26 cellular contexts compared by ENCODE assay signal in genomic region chr10:13016413-13016812, GRCh38. TPM values are rescaled to one million over a fixed set of nuclear protein-coding genes. Genes with fewer than 3 reads are reported as not detected.
DNase-seq lines count a peak whose midpoint lies in the region; ATAC-seq and TF ChIP-seq lines count a peak whose summit lies in the region.
"Had no signal": no experiment of that assay in that cellular context is flagged by ENCODE, and none has a peak within 500 bp of the region (broad histone marks: within the 10 kb centered on the region; RNA-seq: fewer than 3 reads in every experiment).

No MANE protein-coding gene starts in this region.

- no peak overlapping the region for H4K8ac ChIP-seq in neuronal stem cell (ENCODE audit: low read depth, low read length)

- in situ Hi-C loops in brain microvascular endothelial cell (cut with HindIII; ENCODE audit: low pct_ligation_motif_present, low sequenced_read_pairs): no loop called here

- H2BK15ac ChIP-seq in neuronal stem cell (ENCODE audit: low read length): no peak overlapping the region

- H3K4me2 ChIP-seq in GM23338: no peak overlapping the region
- no peak overlapping the region for H3K4me2 ChIP-seq in neuronal stem cell (ENCODE audit: insufficient read depth, low read length, poor library complexity, severe bottlenecking)
- H3K4me2 ChIP-seq: A549 had no signal

- no peaks in the 10 kb centered on the region for H3K27me3 Mint-ChIP-seq in GM23338 (ENCODE audit: insufficient read depth, low read depth, poor library complexity)

- H3K27me3 ChIP-seq in GM23338 (ENCODE audit: insufficient read depth): no peaks in the 10 kb centered on the region
- no peaks in the 10 kb centered on the region for H3K27me3 ChIP-seq in brain microvascular endothelial cell (replicated peaks)
- H3K27me3 ChIP-seq in neuronal stem cell (ENCODE audit: control insufficient read depth in 3 of 3, insufficient read depth in 3 of 3, low read depth in 1 of 3, low read length in 3 of 3): no peaks in the 10 kb centered on the region
- H3K27me3 ChIP-seq in tibial nerve: no peaks in the 10 kb centered on the region
- no peaks in the 10 kb centered on the region for H3K27me3 ChIP-seq in vagina
- H3K27me3 ChIP-seq: cardiac muscle cell, neutrophil had no signal

- H3K9me3 ChIP-seq in neuronal stem cell (replicated peaks in 1 of 2; ENCODE audit: control insufficient read depth in 2 of 2, insufficient read depth in 1 of 2, low read depth in 1 of 2, low read length in 2 of 2) (peaks cover 0 to 3% of the 10 kb centered on the region in 2 donors), tibial nerve (peaks cover 0 to 25% (median 7%) of the 10 kb centered on the region in 4 donors), vagina (peaks cover 9% of the 10 kb centered on the region)
- H3K9me3 ChIP-seq: lower lobe of right lung, neutrophil had no signal

- H3K36me3 ChIP-seq in GM23338 (ENCODE audit: insufficient read depth) (no peaks in the 10 kb centered on the region), brain microvascular endothelial cell (replicated peaks) (no peaks in the 10 kb centered on the region), neuronal stem cell (replicated peaks in 1 of 2; ENCODE audit: control insufficient read depth in 2 of 2, insufficient read depth in 2 of 2, low read length in 2 of 2) (no peaks in the 10 kb centered on the region), tibial nerve (no peaks in the 10 kb centered on the region), vagina (no peaks in the 10 kb centered on the region)
- H3K36me3 ChIP-seq: cardiac muscle cell, lower lobe of right lung, neutrophil had no signal

- no peak overlapping the region for H2BK5ac ChIP-seq in neuronal stem cell (ENCODE audit: low read length)

- H2AK5ac ChIP-seq in neuronal stem cell (ENCODE audit: low read depth, low read length): no peak overlapping the region

- H3K4me1 ChIP-seq in GM23338 (ENCODE audit: insufficient read depth) (0 out of 2 replicates have a peak, but pooled peaks cover 6% of the 10 kb centered on the region), neuronal stem cell (ENCODE audit: control insufficient read depth in 2 of 2, insufficient read depth in 1 of 2, low read depth in 1 of 2, low read length in 2 of 2) (peaks cover 0 to 7% of the 10 kb centered on the region in 2 donors), tibial nerve (no peaks in the 10 kb centered on the region), vagina (no peaks in the 10 kb centered on the region)
- H3K4me1 ChIP-seq: A549, lower lobe of right lung, psoas muscle had no signal

- H3K27ac ChIP-seq in GM23338 (ENCODE audit: low read depth): no peak overlapping the region
- peak overlapping the region; percentile 76 for H3K27ac ChIP-seq in brain microvascular endothelial cell
- no peak overlapping the region for H3K27ac ChIP-seq in neuronal stem cell (replicated peaks; ENCODE audit: low read length)
- no peak overlapping the region for H3K27ac ChIP-seq in tibial nerve
- no peak overlapping the region for H3K27ac ChIP-seq in vagina
- H3K27ac ChIP-seq: A549, cardiac muscle cell, lower lobe of right lung, neutrophil, psoas muscle had no signal

- no peaks in the 10 kb centered on the region for H3F3A ChIP-seq in GM23338 (replicated peaks; ENCODE audit: low read depth)

- no peak overlapping the region for H3K18ac ChIP-seq in neuronal stem cell (ENCODE audit: low read length)

- TF ChIP-seq EP300 in tibial nerve (IDR thresholded peaks at IDR 0.05): no peak

- no peak overlapping the region for H3K23ac ChIP-seq in neuronal stem cell (ENCODE audit: low read depth, low read length, poor library complexity)

- no peaks in the 10 kb centered on the region for H3K79me1 ChIP-seq in neuronal stem cell (ENCODE audit: low read depth, low read length)

- no CpG with 5 or more reads among the region's 5 CpGs for WGBS in neuronal stem cell (ENCODE audit: extremely low coverage in 2 of 2, insufficient read length in 2 of 2, insufficient replicate concordance in 1 of 2), 2 donors
- WGBS in tibial nerve, 2 donors: 22 to 26% methylated on average over 5 of the region's 5 CpGs

- peak; percentile 33; the same call in 1 of the 3 replicates for ATAC-seq in GM23338
- ATAC-seq: A549, lower lobe of right lung, psoas muscle had no signal

- H2BK12ac ChIP-seq in neuronal stem cell (ENCODE audit: low read length): no peak overlapping the region

- peaks cover 8% of the 10 kb centered on the region; the same call in 2 of the 3 replicates for H3K4me1 Mint-ChIP-seq in GM23338
- H3K4me1 Mint-ChIP-seq: activated CD4-positive, alpha-beta T cell treated with anti-CD3 and anti-CD28 coated beads, Interleukin-2, amount 10 ng/mL, durations not matched to agents 24 days and 14 days had no signal

- H2BK120ac ChIP-seq in neuronal stem cell (ENCODE audit: low read depth, low read length): no peak overlapping the region

- no peak overlapping the region for H3K4me3 Mint-ChIP-seq in GM23338
- H3K4me3 Mint-ChIP-seq: activated CD4-positive, alpha-beta T cell treated with anti-CD3 and anti-CD28 coated beads, Interleukin-2, amount 10 ng/mL, durations not matched to agents 24 days and 14 days; CD8-positive, alpha-beta memory T cell; stimulated activated naive CD8-positive, alpha-beta T cell treated with anti-CD3 and anti-CD28 coated beads, Interleukin-15, Interleukin-2, amounts not matched to agents 100 ng/mL and 50 ng/mL, for 24 hours; T-helper 2 cell treated with Interferon-gamma antibody and Interleukin-4, amounts not matched to agents 5 μg/mL and 100 μg/mL, for 36 hours had no signal

- DNase-seq in GM23338 (ENCODE audit: low spot score): peak; percentile 12
- peak; percentile 95 for DNase-seq in brain microvascular endothelial cell
- peak; percentile 94 for DNase-seq in fibroblast of villous mesenchyme (ENCODE audit: low read depth)
- DNase-seq in neuronal stem cell (ENCODE audit: low spot score): no peak
- DNase-seq in activated T-cell treated with anti-CD3 and anti-CD28 coated beads, Interleukin-2, amount 50 U/mL, for 1 hour: no peak
- DNase-seq in tibial nerve (ENCODE audit: low spot score in 2 of 2): no peak
- no peak for DNase-seq in stimulated activated naive CD4-positive, alpha-beta T cell (lab: John Stamatoyannopoulos, UW)
- DNase-seq in vagina (ENCODE audit: extremely low spot score in 2 of 2): no peak
- DNase-seq: activated CD4-positive, alpha-beta T cell treated with anti-CD3 and anti-CD28 coated beads, Interleukin-2, amount 10 ng/mL, durations not matched to agents 24 days and 14 days; activated naive CD4-positive, alpha-beta T cell; activated T-cell treated with anti-CD3 and anti-CD28 coated beads, Interleukin-2, amount 50 U/mL, for 48 hours; CD8-positive, alpha-beta memory T cell; cortex of kidney; DMS153; glutamatergic neuron; GOT3; lower lobe of right lung; NCI-H187 treated with DMSO at 0.1 percent for 48 hours; NCI-H526 treated with DMSO at 0.1 percent for 48 hours; psoas muscle; SHP77 had no signal

- H4K20me1 ChIP-seq in GM23338 (replicated peaks; ENCODE audit: insufficient read depth): no peaks in the 10 kb centered on the region

- no peak overlapping the region for H3K14ac ChIP-seq in neuronal stem cell (ENCODE audit: low read length)

- no peak overlapping the region for H4K91ac ChIP-seq in neuronal stem cell (ENCODE audit: low read depth, low read length, poor library complexity)

- no peak overlapping the region for H3K27ac Mint-ChIP-seq in GM23338
- H3K27ac Mint-ChIP-seq: activated CD4-positive, alpha-beta T cell treated with anti-CD3 and anti-CD28 coated beads, Interleukin-2, amount 10 ng/mL, durations not matched to agents 24 days and 14 days; CD8-positive, alpha-beta memory T cell; stimulated activated naive CD8-positive, alpha-beta T cell treated with anti-CD3 and anti-CD28 coated beads, Interleukin-15, Interleukin-2, amounts not matched to agents 100 ng/mL and 50 ng/mL, for 24 hours; T-helper 2 cell treated with Interferon-gamma antibody and Interleukin-4, amounts not matched to agents 5 μg/mL and 100 μg/mL, for 36 hours had no signal

- no peak for TF ChIP-seq CTCF in GM23338 (conservative IDR thresholded peaks at IDR 0.05; ENCODE audit: low read depth in 2 of 2)
- no peak for TF ChIP-seq CTCF in brain microvascular endothelial cell (IDR thresholded peaks at IDR 0.05; ENCODE audit: low read depth, low read length, missing control alignments)
- TF ChIP-seq CTCF in fibroblast of villous mesenchyme (IDR thresholded peaks at IDR 0.05; ENCODE audit: insufficient read depth, low read depth, low read length): no peak
- TF ChIP-seq CTCF in tibial nerve (IDR thresholded peaks at IDR 0.05): no peak
- TF ChIP-seq CTCF in vagina (IDR thresholded peaks at IDR 0.05): no peak

- no peak overlapping the region for H3K4me3 ChIP-seq in GM23338
- no peak overlapping the region for H3K4me3 ChIP-seq in brain microvascular endothelial cell (ENCODE audit: low read depth, low read length)
- no peak overlapping the region for H3K4me3 ChIP-seq in fibroblast of villous mesenchyme (ENCODE audit: low read depth, low read length)
- no peak overlapping the region for H3K4me3 ChIP-seq in neuronal stem cell (ENCODE audit: low read length in 2 of 2)
- no peak overlapping the region for H3K4me3 ChIP-seq in tibial nerve
- no peak overlapping the region for H3K4me3 ChIP-seq in vagina
- H3K4me3 ChIP-seq: A549, cardiac muscle cell, lower lobe of right lung, psoas muscle had no signal

- H2AFZ ChIP-seq in GM23338 (peak overlapping the region; percentile 15), neuronal stem cell (ENCODE audit: low read length) (peak overlapping the region; percentile 68)

- no peak overlapping the region for H3K4ac ChIP-seq in neuronal stem cell (ENCODE audit: low read length)

- peaks cover 6% of the 10 kb centered on the region; the same call in 2 of the 3 replicates for H3K9me3 Mint-ChIP-seq in GM23338
- H3K9me3 Mint-ChIP-seq: activated CD4-positive, alpha-beta T cell treated with anti-CD3 and anti-CD28 coated beads, Interleukin-2, amount 10 ng/mL, durations not matched to agents 24 days and 14 days; stimulated activated naive CD8-positive, alpha-beta T cell treated with anti-CD3 and anti-CD28 coated beads, Interleukin-15, Interleukin-2, amounts not matched to agents 100 ng/mL and 50 ng/mL, for 24 hours; T-helper 2 cell treated with Interferon-gamma antibody and Interleukin-4, amounts not matched to agents 5 μg/mL and 100 μg/mL, for 36 hours had no signal

- no peaks in the 10 kb centered on the region for H3K79me2 ChIP-seq in GM23338 (replicated peaks; ENCODE audit: insufficient read depth)

- TF ChIP-seq POLR2A in tibial nerve (IDR thresholded peaks at IDR 0.05) (no peak), vagina (IDR thresholded peaks at IDR 0.05) (no peak)

- H3K9me2 ChIP-seq in GM23338 (ENCODE audit: insufficient read depth): no peaks in the 10 kb centered on the region

- no peak overlapping the region for H3K9ac ChIP-seq in neuronal stem cell (ENCODE audit: low read depth, low read length, poor library complexity)

- intact Hi-C loops in vagina (cut with DNase I): loop anchor here (2.0 kb wide), 1 partner anchor 490 kb away; no protein-coding TSS in a partner anchor

- H3K36me3 Mint-ChIP-seq in GM23338 (ENCODE audit: low read depth): no peaks in the 10 kb centered on the region
- H3K36me3 Mint-ChIP-seq: CD8-positive, alpha-beta memory T cell had no signal

RNA-seq across cellular contexts. Expression of gene CCDC3, which starts 14.9 kb away (rescaled TPM):
- 4.5 and 5.2 TPM in 2 replicates for total RNA-seq in GM23338 (2014; rRNA removed; shearing (Covaris generic))
- polyA plus RNA-seq in GM23338 (2016; fragmentation: Nextera tagmentation; extraction: Ambion mirVana): 1.4 and 1.9 TPM in 2 replicates
- total RNA-seq in fibroblast of villous mesenchyme (0.43 and 1.3 TPM in 2 replicates), tibial nerve (100 to 1,000 TPM in 3 of 4 donors, 10 to 100 TPM in 1; 73.2 to 188 (median 149) TPM), vagina (12.8 TPM)
- 0.98 TPM for polyA plus RNA-seq in neuronal stem cell (2013, experiment 1 of 2)
- 1.1 TPM for polyA plus RNA-seq in neuronal stem cell (2013, experiment 2 of 2)
- total RNA-seq: CD8-positive, alpha-beta memory T cell had no signal
- polyA plus RNA-seq: CD8-positive, alpha-beta memory T cell had no signal

Comparison
In these comparisons a context has a peak if more than half of its experiments do, and no peak if none do; other contexts are left out.
1. DNase-seq: peak in GM23338 (single experiment), brain microvascular endothelial cell (single experiment) and fibroblast of villous mesenchyme (single experiment); none in neuronal stem cell (single experiment), activated T-cell treated with anti-CD3 and anti-CD28 coated beads, Interleukin-2, amount 50 U/mL, for 1 hour (single experiment), tibial nerve (0 of 2), stimulated activated naive CD4-positive, alpha-beta T cell (0 of 6) and vagina (0 of 2).